Comparison of ENCODE assay signal across 8 cellular contexts in genomic region chr5:181204561-181205401, GRCh38. TPM values are rescaled to one million over a fixed set of nuclear protein-coding genes. Genes with fewer than 3 reads are reported as not detected.
DNase-seq lines count a peak whose midpoint lies in the region; ATAC-seq, FAIRE-seq and TF ChIP-seq lines count a peak whose summit lies in the region.

Gene TRIM7, minus strand, starts transcription at chr5:181205196. Its CDS starts 86 bp downstream, at chr5:181205110.

- H3K4me3 Mint-ChIP-seq in activated CD4-positive, alpha-beta memory T cell treated with anti-CD3 and anti-CD28 coated beads for 36 hours = peak within 1 kb of the TSS; percentile 86

- H3K4me3 ChIP-seq in ovary = peak within 1 kb of the TSS; percentile 52

- FAIRE-seq in H54 (lab: Jason Lieb, UNC) = no peak

- DNase-seq in H54 (ENCODE audit: insufficient read length, low spot score) (peak; percentile 49), foreskin keratinocyte (peak in 1 of 2 donors; percentile 51), ovary (peak in 4 of 5 donors; percentile 41 to 60 (median 54)), NOMO-1 treated with dmso at 0.1 percent for 144 hours (lab: John Stamatoyannopoulos, UW; ENCODE audit: unreplicated experiment) (no peak), DMS153 treated with DMSO at 0.1 percent for 48 hours (lab: John Stamatoyannopoulos, UW; ENCODE audit: unreplicated experiment) (no peak)
- peak; percentile 46 for DNase-seq in activated CD4-positive, alpha-beta memory T cell treated with anti-CD3 and anti-CD28 coated beads for 36 hours

- H3K36me3 ChIP-seq in ovary = no peaks in the 10 kb centered on the region

- POLR2A ChIA-PET in activated CD4-positive, alpha-beta memory T cell treated with anti-CD3 and anti-CD28 coated beads for 36 hours (lab: Charles Lee) = interaction anchor here (0.6 to 4.3 kb wide), 6 partner anchors 11 to 38 kb away, joined by 3 to 35 read pairs (median 4); partner anchors contain the start of gene TRIM41

- H3K9me3 Mint-ChIP-seq in activated CD4-positive, alpha-beta memory T cell treated with anti-CD3 and anti-CD28 coated beads for 36 hours = no peaks in the 10 kb centered on the region

- H3K36me3 Mint-ChIP-seq in activated CD4-positive, alpha-beta memory T cell treated with anti-CD3 and anti-CD28 coated beads for 36 hours = peaks cover 12% of the 10 kb centered on the region

- H3K27me3 ChIP-seq in foreskin keratinocyte = no peaks in the 10 kb centered on the region
- no peaks in the 10 kb centered on the region for H3K27me3 ChIP-seq in ovary

- TF ChIP-seq POLR2A in H54 (IDR thresholded peaks at IDR 0.05; ENCODE audit: low read depth, low read length) = peak; percentile 58
- TF ChIP-seq POLR2A in ovary (IDR thresholded peaks at IDR 0.05) = no peak

- peaks cover 27% of the 10 kb centered on the region for H3K4me1 Mint-ChIP-seq in activated CD4-positive, alpha-beta memory T cell treated with anti-CD3 and anti-CD28 coated beads for 36 hours (ENCODE audit: low read depth)

- H3K27ac Mint-ChIP-seq in activated CD4-positive, alpha-beta memory T cell treated with anti-CD3 and anti-CD28 coated beads for 36 hours = peak within 1 kb of the TSS; percentile 5

- peaks cover 17% of the 10 kb centered on the region for H3K27me3 Mint-ChIP-seq in activated CD4-positive, alpha-beta memory T cell treated with anti-CD3 and anti-CD28 coated beads for 36 hours

- TF ChIP-seq EP300 in ovary (IDR thresholded peaks at IDR 0.05) = no peak

- CTCF ChIA-PET in activated CD4-positive, alpha-beta memory T cell treated with anti-CD3 and anti-CD28 coated beads for 36 hours (lab: Charles Lee) = interaction anchor here (0.8 to 4.1 kb wide), 4 partner anchors 12 to 41 kb away, joined by 3 to 32 read pairs (median 4); no protein-coding TSS in a partner anchor

- WGBS in ovary, 3 donors = 0 to 1% (median 1%) methylated on average over 33 to 102 of the region's 102 CpGs

- intact Hi-C loops in activated CD4-positive, alpha-beta memory T cell treated with anti-CD3 and anti-CD28 coated beads for 36 hours (cut with micrococcal nuclease) = loop anchor here (5.0 kb wide), 1 partner anchor 38 kb away; the partner anchor contains the start of gene RACK1
- intact Hi-C loops in ovary (cut with DNase I) = loop anchor here in 1 of 4 donors (10.0 kb wide), 1 partner anchor 380 kb away; no protein-coding TSS in a partner anchor

- H3K9me3 ChIP-seq in ovary = no peaks in the 10 kb centered on the region

- ATAC-seq in foreskin keratinocyte (peak; percentile 12), HG02759 (IDR thresholded peaks at IDR 0.05; ENCODE audit: unreplicated experiment) (no peak), GM18498 (IDR thresholded peaks at IDR 0.05; ENCODE audit: unreplicated experiment) (no peak)

- no peak for TF ChIP-seq CTCF in foreskin keratinocyte (conservative IDR thresholded peaks at IDR 0.05)
- no peak for TF ChIP-seq CTCF in ovary (IDR thresholded peaks at IDR 0.05)

- peaks cover 6% of the 10 kb centered on the region for H3K4me1 ChIP-seq in foreskin keratinocyte
- peaks cover 12% of the 10 kb centered on the region for H3K4me1 ChIP-seq in ovary (ENCODE audit: insufficient read depth)

- H3K27ac ChIP-seq in foreskin keratinocyte (no peak within 1 kb of the TSS), ovary (peak within 1 kb of the TSS; percentile 23 to 79)

RNA-seq across cellular contexts. Expression of gene TRIM7, which starts in this region (rescaled TPM):
- 1 to 10 TPM; 2.9 to 3.5 TPM for total RNA-seq in activated CD4-positive, alpha-beta memory T cell treated with anti-CD3 and anti-CD28 coated beads for 36 hours
- total RNA-seq in foreskin keratinocyte (33.3 and 37.6 TPM in 2 replicates), ovary (1 to 10 TPM in 2 of 7 donors, under 1 TPM in 5; 0.34 to 2.9 (median 0.93) TPM)
- polyA plus RNA-seq in foreskin keratinocyte (36.7 and 39.0 TPM in 2 replicates), ovary (under 1 TPM; 0.45 to 0.82 TPM)

Comparison
In these comparisons a context has a peak if more than half of its experiments do, and no peak if none do; other contexts are left out.
1. RNA of gene TRIM7 (polyA plus RNA-seq): 36.7 to 39.0 TPM in foreskin keratinocyte; 0.45 to 0.82 TPM in ovary; every median in the first group is over 10 times any median in the second.
2. DNase-seq: peak in H54 (single experiment), activated CD4-positive, alpha-beta memory T cell treated with anti-CD3 and anti-CD28 coated beads for 36 hours (single experiment) and ovary (4 of 5); none in NOMO-1 treated with dmso at 0.1 percent for 144 hours (single experiment) and DMS153 treated with DMSO at 0.1 percent for 48 hours (single experiment).